34 cellular contexts compared by ENCODE assay signal in genomic region chr2:221488134-221488807, GRCh38.
"Had no signal": no experiment of that assay in that cellular context is flagged by ENCODE, and none has a peak within 500 bp of the region (broad histone marks: within the 10 kb centered on the region; RNA-seq: fewer than 3 reads in every experiment).

No MANE protein-coding gene starts in this region.

- H3K4me3 ChIP-seq: adrenal gland, body of pancreas, cardiac muscle cell, gastrocnemius medialis, psoas muscle, sigmoid colon, thoracic aorta, uterus had no signal

- H3K4me3 Mint-ChIP-seq: activated naive CD4-positive, alpha-beta T cell treated with anti-CD3 and anti-CD28 coated beads for 36 hours; activated naive CD8-positive, alpha-beta T cell treated with anti-CD3 and anti-CD28 coated beads for 36 hours; activated T-helper 1 cell treated with anti-CD3 and anti-CD28 coated beads, Interleukin-12 subunit alpha, Interleukin-12 subunit beta, Interleukin-2, Interleukin-4 antibody, amounts not matched to agents 30 ng/mL and 10 ng/mL and 1 ng/mL, durations not matched to agents 14 hours and 24 hours and 36 hours; effector memory CD8-positive, alpha-beta T cell; naive B cell; nephron progenitor cell; stimulated activated effector memory CD8-positive, alpha-beta T cell treated with anti-CD3 and anti-CD28 coated beads, Interleukin-12 subunit alpha, Interleukin-12 subunit beta, amount 100 ng/mL, for 72 hours; stimulated activated naive CD8-positive, alpha-beta T cell treated with anti-CD3 and anti-CD28 coated beads, Interleukin-15, Interleukin-2, amounts not matched to agents 100 ng/mL and 50 ng/mL, for 24 hours; type B pancreatic cell had no signal

- H3K27ac Mint-ChIP-seq: activated naive CD4-positive, alpha-beta T cell treated with anti-CD3 and anti-CD28 coated beads for 36 hours; activated naive CD8-positive, alpha-beta T cell treated with anti-CD3 and anti-CD28 coated beads for 36 hours; activated T-helper 1 cell treated with anti-CD3 and anti-CD28 coated beads, Interleukin-12 subunit alpha, Interleukin-12 subunit beta, Interleukin-2, Interleukin-4 antibody, amounts not matched to agents 30 ng/mL and 10 ng/mL and 1 ng/mL, durations not matched to agents 14 hours and 24 hours and 36 hours; effector memory CD8-positive, alpha-beta T cell; naive B cell; nephron progenitor cell; stimulated activated effector memory CD8-positive, alpha-beta T cell treated with anti-CD3 and anti-CD28 coated beads, Interleukin-12 subunit alpha, Interleukin-12 subunit beta, amount 100 ng/mL, for 72 hours; stimulated activated naive CD8-positive, alpha-beta T cell treated with anti-CD3 and anti-CD28 coated beads, Interleukin-15, Interleukin-2, amounts not matched to agents 100 ng/mL and 50 ng/mL, for 24 hours; type B pancreatic cell had no signal

- H3K9me3 Mint-ChIP-seq: activated naive CD4-positive, alpha-beta T cell treated with anti-CD3 and anti-CD28 coated beads for 36 hours; activated naive CD8-positive, alpha-beta T cell treated with anti-CD3 and anti-CD28 coated beads for 36 hours; activated T-helper 1 cell treated with anti-CD3 and anti-CD28 coated beads, Interleukin-12 subunit alpha, Interleukin-12 subunit beta, Interleukin-2, Interleukin-4 antibody, amounts not matched to agents 30 ng/mL and 10 ng/mL and 1 ng/mL, durations not matched to agents 14 hours and 24 hours and 36 hours; effector memory CD8-positive, alpha-beta T cell; naive B cell; nephron progenitor cell; stimulated activated effector memory CD8-positive, alpha-beta T cell treated with anti-CD3 and anti-CD28 coated beads, Interleukin-12 subunit alpha, Interleukin-12 subunit beta, amount 100 ng/mL, for 72 hours; stimulated activated naive CD8-positive, alpha-beta T cell treated with anti-CD3 and anti-CD28 coated beads, Interleukin-15, Interleukin-2, amounts not matched to agents 100 ng/mL and 50 ng/mL, for 24 hours; type B pancreatic cell had no signal

- H3K4me1 Mint-ChIP-seq: activated naive CD8-positive, alpha-beta T cell treated with anti-CD3 and anti-CD28 coated beads for 36 hours had no signal

- DNase-seq: activated CD4-positive, alpha-beta T cell treated with anti-CD3 and anti-CD28 coated beads for 48 hours; activated CD4-positive, alpha-beta T cell treated with anti-CD3 and anti-CD28 coated beads, Interleukin-2, amount 50 U/mL, for 48 hours; activated CD8-positive, alpha-beta memory T cell treated with anti-CD3 and anti-CD28 coated beads, Interleukin-2, amount 50 U/mL, for 4 hours; activated effector memory CD4-positive, alpha-beta T cell treated with anti-CD3 and anti-CD28 coated beads, Interleukin-2, amount 50 U/mL, for 16 hours; activated naive CD4-positive, alpha-beta T cell treated with anti-CD3 and anti-CD28 coated beads for 36 hours; activated naive CD8-positive, alpha-beta T cell treated with anti-CD3 and anti-CD28 coated beads for 36 hours; activated T-cell treated with anti-CD3 and anti-CD28 coated beads, Interleukin-2, amount 50 U/mL, for 1 hour; adrenal gland; aorta; body of pancreas; cortex of kidney; effector memory CD8-positive, alpha-beta T cell; erythroblast; gastrocnemius medialis; glutamatergic neuron; islet precursor cell; left ventricle myocardium superior; naive B cell; nephron progenitor cell; nucleus accumbens; psoas muscle; sigmoid colon; small intestine; stimulated activated CD4-positive, alpha-beta T cell treated with anti-CD3 and anti-CD28 coated beads, Interleukin-4, amount 100 ng/mL, for 24 hours; T-helper 9 cell; uterus had no signal

- H3K9me3 ChIP-seq: adrenal gland, body of pancreas, gastrocnemius medialis, psoas muscle, sigmoid colon, thoracic aorta, uterus had no signal

- H3K27me3 Mint-ChIP-seq: effector memory CD8-positive, alpha-beta T cell; naive B cell; type B pancreatic cell had no signal

- ATAC-seq: body of pancreas; effector memory CD8-positive, alpha-beta T cell; gastrocnemius medialis; left ventricle myocardium superior; psoas muscle; stimulated activated effector memory CD8-positive, alpha-beta T cell treated with anti-CD3 and anti-CD28 coated beads, Interleukin-12 subunit alpha, Interleukin-12 subunit beta, amount 100 ng/mL, for 72 hours had no signal

- H3K4me1 ChIP-seq: adrenal gland, body of pancreas, parathyroid adenoma, psoas muscle, uterus had no signal

- H3K36me3 Mint-ChIP-seq: activated naive CD8-positive, alpha-beta T cell treated with anti-CD3 and anti-CD28 coated beads for 36 hours; naive B cell; stimulated activated effector memory CD8-positive, alpha-beta T cell treated with anti-CD3 and anti-CD28 coated beads, Interleukin-12 subunit alpha, Interleukin-12 subunit beta, amount 100 ng/mL, for 72 hours had no signal

- H3K27me3 ChIP-seq: adrenal gland, body of pancreas, cardiac muscle cell, gastrocnemius medialis, sigmoid colon, uterus had no signal

- H2AFZ ChIP-seq: parathyroid adenoma had no signal

- H3K36me3 ChIP-seq: adrenal gland, cardiac muscle cell, gastrocnemius medialis, sigmoid colon, thoracic aorta, uterus had no signal

- H3K79me2 ChIP-seq: parathyroid adenoma had no signal

- H3K27ac ChIP-seq: adrenal gland, body of pancreas, cardiac muscle cell, gastrocnemius medialis, parathyroid adenoma, psoas muscle, sigmoid colon, thoracic aorta, uterus, VCaP had no signal
